In genomic region chr3:105042586-105042985, GRCh38 we compare ENCODE assay signal across 4 cellular contexts.
"Had no signal": no experiment of that assay in that cellular context is flagged by ENCODE, and none has a peak within 500 bp of the region (broad histone marks: within the 10 kb centered on the region; RNA-seq: fewer than 3 reads in every experiment).

No MANE protein-coding gene starts in this region.

- DNase-seq: H9, HCEC 1CT, IMR-90 had no signal

- H3K4me2 ChIP-seq: GM23338 had no signal

- H3K4me3 ChIP-seq: GM23338 had no signal
